ENCODE assay signal across 31 cellular contexts in the genomic region with DNA sequence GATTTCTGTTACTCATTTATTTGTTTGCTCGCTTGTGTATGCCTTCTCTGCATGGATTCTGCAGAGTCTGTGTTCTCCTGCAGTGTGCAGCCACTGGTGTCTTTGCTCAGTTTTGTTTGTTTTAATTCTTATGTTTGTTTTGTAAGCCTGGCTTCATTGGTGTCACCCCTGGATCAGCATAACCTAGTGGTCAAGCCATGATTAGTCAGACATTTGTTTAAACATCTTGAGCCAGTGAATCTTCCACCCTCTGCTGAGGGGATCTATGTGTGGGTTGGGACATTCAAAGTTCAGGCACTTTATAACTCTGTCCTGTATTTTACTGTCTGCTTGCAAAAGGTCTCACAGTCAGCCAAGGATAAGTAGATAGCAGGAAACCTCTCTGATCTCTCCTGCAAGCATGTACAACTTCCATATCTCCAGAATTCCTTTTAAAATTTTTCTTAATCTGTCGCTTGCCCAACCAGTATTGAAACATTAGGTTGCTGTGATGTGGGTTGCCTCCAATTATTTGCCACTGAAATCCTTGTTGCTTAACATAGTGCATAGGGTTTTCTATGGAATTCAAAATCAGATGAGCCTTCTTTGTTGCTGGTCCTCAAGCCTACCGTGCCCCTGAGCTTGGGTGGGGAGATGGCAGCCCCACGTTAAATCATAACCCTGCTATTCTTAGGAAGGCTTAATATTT.
A peak's percentile ranks its signal among the peaks of the same experiment; 100 is the strongest.
DNase-seq lines count a peak whose midpoint lies in the region; TF ChIP-seq lines count a peak whose summit lies in the region.
"Had no signal": no experiment of that assay in that cellular context is flagged by ENCODE, and none has a peak within 500 bp of the region (broad histone marks: within the 10 kb centered on the region; RNA-seq: fewer than 3 reads in every experiment).

No MANE protein-coding gene starts in this region.

- H3K23me2 ChIP-seq in H9 (ENCODE audit: insufficient read length, low read depth, low read length, poor library complexity, severe bottlenecking): no peaks in the 10 kb centered on the region

- no peak overlapping the region for H3K4me3 Mint-ChIP-seq in nephron progenitor cell
- no peak overlapping the region for H3K4me3 Mint-ChIP-seq in H9
- H3K4me3 Mint-ChIP-seq: activated CD4-positive, alpha-beta T cell treated with anti-CD3 and anti-CD28 coated beads, Interleukin-2, amount 10 ng/mL, durations not matched to agents 7 days and 5 days; activated naive CD8-positive, alpha-beta T cell treated with anti-CD3 and anti-CD28 coated beads for 36 hours; activated T-cell treated with anti-CD3 and anti-CD28 coated beads, Interleukin-2, amount 50 U/mL, for 24 hours; CD8-positive, alpha-beta memory T cell; T-helper 2 cell treated with Interferon-gamma antibody and Interleukin-4, amounts not matched to agents 5 μg/mL and 100 μg/mL, for 36 hours had no signal

- H4K91ac ChIP-seq in H9 (ENCODE audit: insufficient read length, low read depth, low read length): no peak overlapping the region

- H3K4me1 Mint-ChIP-seq in nephron progenitor cell: peaks cover 4% of the 10 kb centered on the region
- no peaks in the 10 kb centered on the region for H3K4me1 Mint-ChIP-seq in H9
- H3K4me1 Mint-ChIP-seq: activated CD4-positive, alpha-beta T cell treated with anti-CD3 and anti-CD28 coated beads, Interleukin-2, amount 10 ng/mL, durations not matched to agents 7 days and 5 days; activated naive CD8-positive, alpha-beta T cell treated with anti-CD3 and anti-CD28 coated beads for 36 hours; CD8-positive, alpha-beta memory T cell had no signal

- no peak overlapping the region for H2BK5ac ChIP-seq in H9 (ENCODE audit: insufficient read length, low read length)

- DNase-seq in Caki2 (ENCODE audit: low read depth) (peak; percentile 10), NCI-H69 (lab: John Stamatoyannopoulos, UW) (peak; percentile 75), fibroblast of mammary gland (ENCODE audit: low read depth) (peak; percentile 0), nephron progenitor cell (no peak), brain microvascular endothelial cell (no peak), dorsolateral prefrontal cortex (no peak), H9 (no peak)
- DNase-seq in activated CD4-positive, alpha-beta T cell treated with anti-CD3 and anti-CD28 coated beads for 1 hour: no peak
- DNase-seq: ACHN; activated CD4-positive, alpha-beta T cell treated with anti-CD3 and anti-CD28 coated beads, Interleukin-2, amount 10 ng/mL, durations not matched to agents 7 days and 5 days; activated gamma-delta T cell; activated naive CD8-positive, alpha-beta T cell treated with anti-CD3 and anti-CD28 coated beads for 36 hours; activated T-cell treated with anti-CD3 and anti-CD28 coated beads, Interleukin-2, amount 50 U/mL, for 24 hours; anterior cingulate cortex; BE2C; caudate nucleus; CD8-positive, alpha-beta memory T cell; DMS79 treated with DMSO at 0.1 percent for 48 hours; GF-D8; GM23248; KBM-7; NCI-H1092 treated with DMSO at 0.1 percent for 48 hours; NCI-H187 treated with DMSO at 0.1 percent for 48 hours; NCI-H524; SIG-M5; sigmoid colon; stimulated activated CD4-positive, alpha-beta T cell treated with anti-CD3 and anti-CD28 coated beads, Interleukin-4, amount 100 ng/mL, for 4 hours; WERI-Rb-1 had no signal

- H4K8ac ChIP-seq in H9 (replicated peaks; ENCODE audit: insufficient read length, low read depth, low read length): no peak overlapping the region

- in situ Hi-C loops in Caki2 (cut with HindIII; ENCODE audit: low pct_unique_long_range_greater_than_20kb, low sequenced_read_pairs) (no loop called here), brain microvascular endothelial cell (cut with HindIII; ENCODE audit: low pct_ligation_motif_present, low sequenced_read_pairs) (no loop called here)

- H3K23ac ChIP-seq in H9 (ENCODE audit: insufficient read length, low read depth, low read length): no peak overlapping the region

- no peaks in the 10 kb centered on the region for H3K79me1 ChIP-seq in H9 (ENCODE audit: insufficient read depth, low read depth, low read length, poor library complexity, severe bottlenecking)

- H3K4me1 ChIP-seq in H9 (ENCODE audit: insufficient read depth, low read length): no peaks in the 10 kb centered on the region
- H3K4me1 ChIP-seq: BE2C, sigmoid colon, tibial nerve had no signal

- peaks cover 6% of the 10 kb centered on the region for H3K27me3 ChIP-seq in brain microvascular endothelial cell (replicated peaks)
- H3K27me3 ChIP-seq in dorsolateral prefrontal cortex: no peaks in the 10 kb centered on the region
- peaks cover 23% of the 10 kb centered on the region for H3K27me3 ChIP-seq in H9 (ENCODE audit: insufficient read depth, low read length)
- H3K27me3 ChIP-seq: BE2C, sigmoid colon, tibial nerve had no signal

- no peak overlapping the region for H3K56ac ChIP-seq in H9 (ENCODE audit: insufficient read length, low read depth, low read length)

- H3T11ph ChIP-seq in H9 (ENCODE audit: low read length): no peak overlapping the region

- H3K36me3 Mint-ChIP-seq in nephron progenitor cell (ENCODE audit: low read depth) (peaks cover 44% of the 10 kb centered on the region), H9 (ENCODE audit: insufficient read depth in 1 of 3, low read depth in 3 of 3) (no peaks in the 10 kb centered on the region; a peak in 1 of 7 replicates)

- TF ChIP-seq CTCF in fibroblast of mammary gland (conservative IDR thresholded peaks at IDR 0.05; ENCODE audit: control insufficient read depth, insufficient read depth, low read depth, low read length) (no peak), nephron progenitor cell (IDR thresholded peaks at IDR 0.05) (no peak), brain microvascular endothelial cell (IDR thresholded peaks at IDR 0.05; ENCODE audit: low read depth, low read length, missing control alignments) (no peak), dorsolateral prefrontal cortex (IDR thresholded peaks at IDR 0.05 in 54 of 56, conservative IDR thresholded peaks at IDR 0.05 in 2 of 56; ENCODE audit: low read depth in 1 of 56, partially characterized antibody in 56 of 56) (no peak), H9 (conservative IDR thresholded peaks at IDR 0.05) (no peak)

- H4K20me1 ChIP-seq in H9 (ENCODE audit: control insufficient read depth, insufficient read depth, insufficient read length): no peaks in the 10 kb centered on the region

- no peak overlapping the region for H3K4ac ChIP-seq in H9 (ENCODE audit: low read depth, low read length)

- intact Hi-C loops in dorsolateral prefrontal cortex (cut with DNase I): no loop called here

- H3K9me3 ChIP-seq in H9 (ENCODE audit: control insufficient read depth, low read depth, low read length): peaks cover 5% of the 10 kb centered on the region
- H3K9me3 ChIP-seq: BE2C, neutrophil had no signal

- H3K4me2 ChIP-seq in H9 (ENCODE audit: insufficient read depth, insufficient read length, low read length): no peak overlapping the region

- no CpG with 5 or more reads among the region's 4 CpGs for WGBS in H9 (ENCODE audit: extremely low coverage, insufficient read length, low lambda C conversion rate)

- H3K14ac ChIP-seq in H9 (ENCODE audit: insufficient read depth, low read length): no peak overlapping the region

- no peak overlapping the region for H2AFZ ChIP-seq in H9 (ENCODE audit: low read length)
- H2AFZ ChIP-seq: GM23248 had no signal

- H3K9ac ChIP-seq in H9 (ENCODE audit: extremely low read depth, insufficient read length, low read length): no peak overlapping the region
- H3K9ac ChIP-seq: GM23248 had no signal

- H3K36me3 ChIP-seq in brain microvascular endothelial cell (replicated peaks): no peaks in the 10 kb centered on the region
- H3K36me3 ChIP-seq: BE2C, neutrophil, sigmoid colon, tibial nerve, WERI-Rb-1 had no signal

- H3K27me3 Mint-ChIP-seq in nephron progenitor cell (ENCODE audit: low read depth, poor library complexity) (peaks cover 33% of the 10 kb centered on the region), H9 (ENCODE audit: low read depth) (peaks cover 96% of the 10 kb centered on the region)
- H3K27me3 Mint-ChIP-seq: activated CD4-positive, alpha-beta T cell treated with anti-CD3 and anti-CD28 coated beads, Interleukin-2, amount 10 ng/mL, durations not matched to agents 7 days and 5 days; activated naive CD8-positive, alpha-beta T cell treated with anti-CD3 and anti-CD28 coated beads for 36 hours; activated T-cell treated with anti-CD3 and anti-CD28 coated beads, Interleukin-2, amount 50 U/mL, for 24 hours had no signal

- peak overlapping the region; percentile 64 for H3K27ac Mint-ChIP-seq in nephron progenitor cell
- no peak overlapping the region for H3K27ac Mint-ChIP-seq in H9
- H3K27ac Mint-ChIP-seq: activated CD4-positive, alpha-beta T cell treated with anti-CD3 and anti-CD28 coated beads, Interleukin-2, amount 10 ng/mL, durations not matched to agents 7 days and 5 days; activated naive CD8-positive, alpha-beta T cell treated with anti-CD3 and anti-CD28 coated beads for 36 hours; activated T-cell treated with anti-CD3 and anti-CD28 coated beads, Interleukin-2, amount 50 U/mL, for 24 hours; CD8-positive, alpha-beta memory T cell; T-helper 2 cell treated with Interferon-gamma antibody and Interleukin-4, amounts not matched to agents 5 μg/mL and 100 μg/mL, for 36 hours had no signal

- H3K4me3 ChIP-seq in fibroblast of mammary gland (ENCODE audit: control insufficient read depth, low read depth, low read length): no peak overlapping the region
- H3K4me3 ChIP-seq in brain microvascular endothelial cell (ENCODE audit: low read depth, low read length): no peak overlapping the region
- no peak overlapping the region for H3K4me3 ChIP-seq in dorsolateral prefrontal cortex
- H3K4me3 ChIP-seq: GM23248, sigmoid colon, tibial nerve had no signal

- H2BK20ac ChIP-seq in H9 (ENCODE audit: low read depth, low read length, poor library complexity, severe bottlenecking): no peak overlapping the region

- H4K5ac ChIP-seq in H9 (ENCODE audit: insufficient read length, low read depth, low read length): no peak overlapping the region

- H3K9me3 Mint-ChIP-seq in nephron progenitor cell (peaks cover 100% of the 10 kb centered on the region), H9 (peaks cover 32 to 74% of the 10 kb centered on the region in 2 experiments)

- no peak overlapping the region for H3K27ac ChIP-seq in brain microvascular endothelial cell
- no peak overlapping the region for H3K27ac ChIP-seq in dorsolateral prefrontal cortex
- no peak overlapping the region for H3K27ac ChIP-seq in H9 (ENCODE audit: insufficient read length, low read depth, low read length)
- H3K27ac ChIP-seq: GM23248, neutrophil, sigmoid colon, tibial nerve, WERI-Rb-1 had no signal

- H3K79me2 ChIP-seq in H9 (ENCODE audit: insufficient read depth, low read length): no peaks in the 10 kb centered on the region

- H2BK12ac ChIP-seq in H9 (ENCODE audit: insufficient read length, low read depth, low read length): no peak overlapping the region

- H2BK15ac ChIP-seq in H9 (ENCODE audit: low read depth, low read length): no peak overlapping the region

- no peak overlapping the region for H2BK120ac ChIP-seq in H9 (ENCODE audit: low read depth, low read length, poor library complexity, severe bottlenecking)

- H2AK5ac ChIP-seq in H9 (ENCODE audit: insufficient read length, low read length): no peak overlapping the region

- H3K18ac ChIP-seq in H9 (ENCODE audit: insufficient read length, low read depth, low read length): no peak overlapping the region

Comparison
In these comparisons a context has a peak if more than half of its experiments do, and no peak if none do; other contexts are left out.
1. DNase-seq: peak in Caki2 (single experiment), NCI-H69 (single experiment) and fibroblast of mammary gland (single experiment); none in nephron progenitor cell (single experiment), activated CD4-positive, alpha-beta T cell treated with anti-CD3 and anti-CD28 coated beads for 1 hour (single experiment), brain microvascular endothelial cell (single experiment), dorsolateral prefrontal cortex (0 of 10) and H9 (single experiment).